In the genomic region with DNA sequence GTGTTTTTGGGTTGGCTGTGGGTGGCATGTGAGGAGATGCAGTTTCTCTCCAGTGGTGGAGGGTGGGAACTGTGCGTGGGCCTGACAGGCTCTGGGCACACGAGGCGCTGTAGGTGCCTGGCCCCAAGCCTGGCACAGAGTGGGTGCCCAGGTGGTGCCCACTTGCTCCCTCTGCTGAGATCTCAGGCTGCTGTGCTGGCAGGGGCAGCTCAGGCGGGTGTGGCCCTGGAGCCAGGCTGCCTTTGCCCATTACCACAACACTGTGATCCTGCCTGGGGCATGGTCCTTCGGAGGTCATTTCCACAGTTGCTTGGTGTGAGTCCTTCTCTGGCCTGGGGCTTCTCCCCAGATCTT, we compare ENCODE assay signal across 1 cellular context.
TF ChIP-seq lines count a peak whose summit lies in the region.

No MANE protein-coding gene starts in this region.

TF ChIP-seq in IMR-90, 13 proteins besides CTCF, POLR2A, EP300 and RAD21:
- TF ChIP-seq RFX5 (IDR thresholded peaks at IDR 0.05; ENCODE audit: low read depth, low read length), result no peak
- TF ChIP-seq MAZ (IDR thresholded peaks at IDR 0.05; ENCODE audit: borderline replicate concordance, low read depth, low read length), result no peak
- no peak for TF ChIP-seq CEBPB (IDR thresholded peaks at IDR 0.05; ENCODE audit: low read depth, low read length)
- no peak for TF ChIP-seq MXI1 (IDR thresholded peaks at IDR 0.05; ENCODE audit: borderline replicate concordance, low read depth, low read length)
- no peak for TF ChIP-seq NFE2L2 (IDR thresholded peaks at IDR 0.05; ENCODE audit: low read depth, low read length)
- TF ChIP-seq MAFK (IDR thresholded peaks at IDR 0.05; ENCODE audit: low read depth, low read length), result no peak
- TF ChIP-seq, protein P1, sequence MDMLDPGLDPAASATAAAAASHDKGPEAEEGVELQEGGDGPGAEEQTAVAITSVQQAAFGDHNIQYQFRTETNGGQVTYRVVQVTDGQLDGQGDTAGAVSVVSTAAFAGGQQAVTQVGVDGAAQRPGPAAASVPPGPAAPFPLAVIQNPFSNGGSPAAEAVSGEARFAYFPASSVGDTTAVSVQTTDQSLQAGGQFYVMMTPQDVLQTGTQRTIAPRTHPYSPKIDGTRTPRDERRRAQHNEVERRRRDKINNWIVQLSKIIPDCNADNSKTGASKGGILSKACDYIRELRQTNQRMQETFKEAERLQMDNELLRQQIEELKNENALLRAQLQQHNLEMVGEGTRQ (IDR thresholded peaks at IDR 0.05; ENCODE audit: low read depth, low read length), result no peak
- TF ChIP-seq RCOR1 (IDR thresholded peaks at IDR 0.05; ENCODE audit: insufficient replicate concordance, low read length), result no peak
- no peak for TF ChIP-seq BHLHE40 (IDR thresholded peaks at IDR 0.05; ENCODE audit: low read depth, low read length)
- TF ChIP-seq, protein P2, sequence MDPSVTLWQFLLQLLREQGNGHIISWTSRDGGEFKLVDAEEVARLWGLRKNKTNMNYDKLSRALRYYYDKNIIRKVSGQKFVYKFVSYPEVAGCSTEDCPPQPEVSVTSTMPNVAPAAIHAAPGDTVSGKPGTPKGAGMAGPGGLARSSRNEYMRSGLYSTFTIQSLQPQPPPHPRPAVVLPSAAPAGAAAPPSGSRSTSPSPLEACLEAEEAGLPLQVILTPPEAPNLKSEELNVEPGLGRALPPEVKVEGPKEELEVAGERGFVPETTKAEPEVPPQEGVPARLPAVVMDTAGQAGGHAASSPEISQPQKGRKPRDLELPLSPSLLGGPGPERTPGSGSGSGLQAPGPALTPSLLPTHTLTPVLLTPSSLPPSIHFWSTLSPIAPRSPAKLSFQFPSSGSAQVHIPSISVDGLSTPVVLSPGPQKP (IDR thresholded peaks at IDR 0.05; ENCODE audit: borderline replicate concordance, low read depth, low read length), result no peak
